Comparison of ENCODE assay signal across 24 cellular contexts in the genomic region with DNA sequence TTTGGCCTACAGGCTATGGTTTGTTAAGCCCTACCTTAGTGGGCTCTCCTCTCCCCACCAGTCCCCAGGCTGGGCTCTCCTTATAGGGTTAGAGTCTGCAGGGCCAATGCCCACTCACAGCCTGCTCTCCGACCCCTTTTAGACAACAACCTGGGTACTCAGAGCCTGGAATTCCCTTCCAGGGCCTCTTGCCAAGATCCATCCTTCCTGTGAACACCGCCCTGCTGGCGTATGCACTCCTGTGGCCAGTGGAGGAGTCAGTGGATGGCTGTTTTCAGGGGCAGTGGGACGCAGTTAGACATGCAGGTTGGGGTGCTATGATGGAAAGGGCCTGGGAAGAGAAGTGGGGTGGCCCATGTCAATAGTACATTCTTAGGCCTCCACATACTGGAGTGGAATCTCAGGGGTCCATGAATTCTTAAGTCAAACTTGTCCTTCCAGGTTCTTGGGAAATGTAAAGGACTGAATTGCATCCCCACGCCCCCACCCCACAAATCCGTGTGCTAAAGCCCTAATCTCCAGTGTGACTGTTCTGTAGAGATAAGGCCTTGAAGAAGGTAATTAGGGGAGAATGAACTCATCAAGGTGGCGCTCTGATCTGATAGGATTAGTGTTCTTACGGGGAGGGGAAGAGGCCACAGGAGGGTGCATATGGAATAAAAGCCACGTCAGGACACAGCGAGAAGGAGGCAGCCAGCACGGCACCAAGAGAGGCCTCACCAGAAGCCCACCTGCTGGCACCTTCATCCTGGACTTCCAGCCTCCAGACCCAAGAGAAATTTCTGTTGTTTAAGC.
A peak's percentile ranks its signal among the peaks of the same experiment; 100 is the strongest.
DNase-seq lines count a peak whose midpoint lies in the region; FAIRE-seq and TF ChIP-seq lines count a peak whose summit lies in the region.
"Had no signal": no experiment of that assay in that cellular context is flagged by ENCODE, and none has a peak within 500 bp of the region (broad histone marks: within the 10 kb centered on the region; RNA-seq: fewer than 3 reads in every experiment).

No MANE protein-coding gene starts in this region.

- H3K4me3 ChIP-seq in WERI-Rb-1 (ENCODE audit: low read depth, low read length) (no peak overlapping the region), sigmoid colon (no peak overlapping the region), dorsolateral prefrontal cortex (no peak overlapping the region)

- intact Hi-C loops in sigmoid colon (cut with DNase I), result no loop called here
- intact Hi-C loops in dorsolateral prefrontal cortex (cut with DNase I), result no loop called here

- no peaks in the 10 kb centered on the region for H3K27me3 ChIP-seq in WERI-Rb-1 (ENCODE audit: insufficient read depth, low read depth, severe bottlenecking)
- no peaks in the 10 kb centered on the region for H3K27me3 ChIP-seq in sigmoid colon
- no peaks in the 10 kb centered on the region for H3K27me3 ChIP-seq in dorsolateral prefrontal cortex

- H3K27ac ChIP-seq in WERI-Rb-1, result peak overlapping the region; percentile 59
- no peak overlapping the region for H3K27ac ChIP-seq in sigmoid colon
- H3K27ac ChIP-seq in dorsolateral prefrontal cortex, result peak overlapping the region in 10 of 59 donors; percentile 5 to 65 (median 23)
- H3K27ac ChIP-seq: RWPE1 had no signal

- H3K36me3 ChIP-seq in WERI-Rb-1 (no peaks in the 10 kb centered on the region), sigmoid colon (peaks cover 0 to 39% (median 2%) of the 10 kb centered on the region in 4 donors)

- FAIRE-seq in D721Med (lab: Jason Lieb, UNC), result peak; percentile 66
- FAIRE-seq: GM12892, GM19239, H54 had no signal

- no peaks in the 10 kb centered on the region for H3K4me1 ChIP-seq in sigmoid colon
- H3K4me1 ChIP-seq: Caco-2 had no signal

- H3K9me3 ChIP-seq in WERI-Rb-1 (ENCODE audit: severe bottlenecking) (no peaks in the 10 kb centered on the region), sigmoid colon (no peaks in the 10 kb centered on the region)
- H3K9me3 ChIP-seq: Caco-2 had no signal

- WGBS in sigmoid colon, 2 donors, result 88% methylated on average over 11 of the region's 11 CpGs

- TF ChIP-seq EP300 in sigmoid colon (IDR thresholded peaks at IDR 0.05), result no peak

- peak; percentile 63 for DNase-seq in D721Med (ENCODE audit: insufficient read length, low spot score)
- DNase-seq in NCI-H524 treated with DMSO at 0.1 percent for 48 hours (lab: John Stamatoyannopoulos, UW), result peak; percentile 46
- peak; percentile 95 for DNase-seq in WERI-Rb-1
- DNase-seq in sigmoid colon, result peak; percentile 33
- no peak for DNase-seq in cortex of kidney (lab: John Stamatoyannopoulos, UW)
- DNase-seq in inferior parietal cortex (ENCODE audit: extremely low spot score), result no peak
- DNase-seq in dorsolateral prefrontal cortex, result no peak
- DNase-seq: C1 segment of cervical spinal cord; Caco-2; CD8-positive, alpha-beta T cell; DMS79 treated with DMSO at 0.1 percent for 48 hours; GF-D8; Karpas-422; NCI-H1092 treated with DMSO at 0.1 percent for 48 hours; NCI-H1436 treated with DMSO at 0.1 percent for 48 hours; NCI-H187 treated with DMSO at 0.1 percent for 48 hours; NCI-H2227 treated with DMSO at 0.1 percent for 48 hours; NCI-H774; SHP77; T-cell had no signal

- no peak for TF ChIP-seq POLR2A in sigmoid colon (IDR thresholded peaks at IDR 0.05)

- TF ChIP-seq CTCF in D721Med (IDR thresholded peaks at IDR 0.05; ENCODE audit: insufficient read depth, missing control alignments) (no peak), WERI-Rb-1 (IDR thresholded peaks at IDR 0.05; ENCODE audit: low read depth, low read length) (0 out of 2 replicates have a peak, but pooled peaks have one; percentile 3), sigmoid colon (IDR thresholded peaks at IDR 0.05) (no peak), dorsolateral prefrontal cortex (IDR thresholded peaks at IDR 0.05 in 54 of 56, conservative IDR thresholded peaks at IDR 0.05 in 2 of 56; ENCODE audit: low read depth in 1 of 56, partially characterized antibody in 56 of 56) (no peak)

Comparison
In these comparisons a context has a peak if more than half of its experiments do, and no peak if none do; other contexts are left out.
1. DNase-seq: peak in D721Med (single experiment), NCI-H524 treated with DMSO at 0.1 percent for 48 hours (single experiment), WERI-Rb-1 (single experiment) and sigmoid colon (single experiment); none in cortex of kidney (single experiment), inferior parietal cortex (single experiment) and dorsolateral prefrontal cortex (0 of 10).